In the genomic region with DNA sequence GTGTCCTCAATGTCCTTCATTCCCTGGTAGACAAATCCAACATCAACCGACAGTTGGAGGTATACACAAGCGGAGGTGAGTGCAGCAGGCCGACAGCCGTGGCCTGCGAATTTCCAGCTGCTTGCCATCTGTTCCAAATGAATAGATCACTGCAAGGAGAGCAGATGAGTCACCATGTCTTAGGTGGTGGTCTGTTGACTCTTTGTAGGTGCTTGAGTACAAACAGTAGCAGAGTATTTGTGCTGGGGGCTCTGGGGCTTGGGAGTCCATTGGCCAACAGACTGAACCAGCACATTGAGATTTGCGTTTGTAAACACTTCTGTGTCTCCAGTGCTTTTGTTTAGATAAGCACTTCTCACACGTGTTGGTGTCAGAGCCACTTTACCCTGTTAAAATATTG, we compare ENCODE assay signal across 22 cellular contexts. TPM values are rescaled to one million over a fixed set of nuclear protein-coding genes. Genes with fewer than 3 reads are reported as not detected.
DNase-seq lines count a peak whose midpoint lies in the region; TF ChIP-seq lines count a peak whose summit lies in the region.
"Had no signal": no experiment of that assay in that cellular context is flagged by ENCODE, and none has a peak within 500 bp of the region (broad histone marks: within the 10 kb centered on the region; RNA-seq: fewer than 3 reads in every experiment).

No MANE protein-coding gene starts in this region.

- H3K4me3 ChIP-seq in fibroblast of mammary gland (ENCODE audit: control insufficient read depth, low read depth, low read length) = no peak overlapping the region
- H3K4me3 ChIP-seq: lower lobe of right lung, neural progenitor cell, stomach, tibial artery had no signal

- DNase-seq in DMS53 treated with DMSO at 0.1 percent for 48 hours (lab: John Stamatoyannopoulos, UW; ENCODE audit: unreplicated experiment) = peak; percentile 62
- peak; percentile 49 for DNase-seq in NCI-H1694 (lab: John Stamatoyannopoulos, UW)
- peak; percentile 37 for DNase-seq in RPMI7951 (ENCODE audit: low read depth)
- peak; percentile 64 for DNase-seq in fibroblast of mammary gland (ENCODE audit: low read depth)
- no peak for DNase-seq in activated CD4-positive, alpha-beta T cell treated with anti-CD3 and anti-CD28 coated beads for 48 hours
- no peak for DNase-seq in DMS114 treated with DMSO at 0.1 percent for 48 hours (lab: John Stamatoyannopoulos, UW; ENCODE audit: unreplicated experiment)
- no peak for DNase-seq in hypothalamus (lab: John Stamatoyannopoulos, UW)
- DNase-seq: activated CD4-positive, alpha-beta memory T cell treated with anti-CD3 and anti-CD28 coated beads, Interleukin-2, amount 10 ng/mL, durations not matched to agents 7 days and 5 days; activated gamma-delta T cell; activated T-cell treated with anti-CD3 and anti-CD28 coated beads for 4 hours; brain microvascular endothelial cell; effector memory CD4-positive, alpha-beta T cell; HFFc6; lower lobe of right lung; NCI-H1092 treated with DMSO at 0.1 percent for 48 hours; stomach; tibial artery had no signal

- TF ChIP-seq CTCF in fibroblast of mammary gland (conservative IDR thresholded peaks at IDR 0.05; ENCODE audit: control insufficient read depth, insufficient read depth, low read depth, low read length) = no peak

RNA-seq across cellular contexts. Expression of a gene that starts 21.1 kb away (rescaled TPM):
- total RNA-seq in RPMI7951 (2014; rRNA removed; shearing (Covaris generic)) = 299 and 374 TPM in 2 replicates

RNA-seq across cellular contexts. Expression of a gene that starts 26.1 kb away (rescaled TPM):
- 26.0 and 26.8 TPM in 2 replicates for total RNA-seq in RPMI7951 (2014; rRNA removed; shearing (Covaris generic))

RNA-seq across cellular contexts. Expression of a gene that starts 35.8 kb away (rescaled TPM):
- total RNA-seq in RPMI7951 (2014; rRNA removed; shearing (Covaris generic)) = 8.4 and 12.8 TPM in 2 replicates

RNA-seq across cellular contexts. Expression of a gene that starts 47.1 kb away (rescaled TPM):
- not detected in 2 replicates for total RNA-seq in RPMI7951 (2014; rRNA removed; shearing (Covaris generic))
- total RNA-seq: activated CD4-positive, alpha-beta memory T cell treated with anti-CD3 and anti-CD28 coated beads, Interleukin-2, amount 10 ng/mL, durations not matched to agents 7 days and 5 days; G401; HFFc6; kidney epithelial cell; lower lobe of right lung; posterior vena cava; Right ventricle myocardium inferior; stomach had no signal

Comparison
In these comparisons a context has a peak if more than half of its experiments do, and no peak if none do; other contexts are left out.
1. DNase-seq: peak in DMS53 treated with DMSO at 0.1 percent for 48 hours (single experiment), NCI-H1694 (single experiment), RPMI7951 (single experiment) and fibroblast of mammary gland (single experiment); none in activated CD4-positive, alpha-beta T cell treated with anti-CD3 and anti-CD28 coated beads for 48 hours (single experiment), DMS114 treated with DMSO at 0.1 percent for 48 hours (single experiment) and hypothalamus (0 of 51).